32 cellular contexts compared by ENCODE assay signal in the genomic region with DNA sequence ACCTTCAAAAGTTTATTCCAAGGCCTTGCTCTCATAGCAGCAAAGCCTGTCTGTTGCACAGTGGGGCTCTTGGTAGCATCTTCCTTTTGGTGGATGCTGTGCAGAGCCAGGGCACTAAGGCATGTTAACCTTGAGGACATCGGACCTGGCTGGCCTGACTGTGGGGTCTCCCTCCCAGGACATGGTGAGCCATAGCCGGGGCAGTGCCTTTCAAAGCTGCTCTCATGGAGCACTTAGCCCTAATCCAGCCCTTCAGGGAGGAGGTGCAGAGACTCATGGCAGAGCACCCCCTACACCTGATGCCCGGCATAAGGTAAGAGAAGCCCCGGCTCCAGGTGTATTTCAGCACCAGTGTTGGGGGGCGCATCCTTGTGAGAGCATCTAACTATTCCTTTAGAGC.
"Had no signal": no experiment of that assay in that cellular context is flagged by ENCODE, and none has a peak within 500 bp of the region (broad histone marks: within the 10 kb centered on the region; RNA-seq: fewer than 3 reads in every experiment).

No MANE protein-coding gene starts in this region.

- H3K4me1 Mint-ChIP-seq: naive B cell; naive thymus-derived CD8-positive, alpha-beta T cell; nephron progenitor cell; neural crest cell; stimulated activated memory B cell treated with anti-CD40 and anti-IgM and Interleukin-4, amounts not matched to agents 10 μg/mL and 1 μg/mL and 100 μg/mL, for 72 hours; stimulated activated naive CD8-positive, alpha-beta T cell treated with anti-CD3 and anti-CD28 coated beads, Interleukin-15, amount 100 ng/mL, for 72 hours had no signal

- H3K4me3 ChIP-seq: pancreas, prostate gland, right lobe of liver, skin epidermis, smooth muscle cell, spleen, suprapubic skin, testis, tibial artery, transverse colon, upper lobe of right lung, uterus had no signal

- H3K27me3 ChIP-seq: neutrophil, pancreas, right lobe of liver, spleen, suprapubic skin, testis, tibial artery, transverse colon, upper lobe of right lung, uterus had no signal

- H3K4me1 ChIP-seq: pancreas, prostate gland, right lobe of liver, spleen, suprapubic skin, testis, tibial artery, transverse colon, upper lobe of right lung, uterus had no signal

- H3K36me3 ChIP-seq: neutrophil, pancreas, prostate gland, right lobe of liver, spleen, suprapubic skin, tibial artery, transverse colon, upper lobe of right lung, uterus had no signal

- H3K27ac Mint-ChIP-seq: naive B cell; naive thymus-derived CD8-positive, alpha-beta T cell; natural killer cell treated with Interleukin-12 subunit alpha and Interleukin-12 subunit beta and Interleukin-15 and Interleukin-18, amount 100 ng/mL, for 72 hours; nephron progenitor cell; stimulated activated memory B cell treated with anti-CD40 and anti-IgM and Interleukin-4, amounts not matched to agents 10 μg/mL and 1 μg/mL and 100 μg/mL, for 72 hours; stimulated activated naive CD8-positive, alpha-beta T cell treated with anti-CD3 and anti-CD28 coated beads, Interleukin-15, amount 100 ng/mL, for 72 hours; type B pancreatic cell had no signal

- H3K27me3 Mint-ChIP-seq: naive B cell; naive thymus-derived CD8-positive, alpha-beta T cell; natural killer cell treated with Interleukin-12 subunit alpha and Interleukin-12 subunit beta and Interleukin-15 and Interleukin-18, amount 100 ng/mL, for 72 hours; stimulated activated memory B cell treated with anti-CD40 and anti-IgM and Interleukin-4, amounts not matched to agents 10 μg/mL and 1 μg/mL and 100 μg/mL, for 72 hours; stimulated activated naive CD8-positive, alpha-beta T cell treated with anti-CD3 and anti-CD28 coated beads, Interleukin-15, amount 100 ng/mL, for 72 hours; type B pancreatic cell had no signal

- H3K9me3 ChIP-seq: neutrophil, pancreas, prostate gland, right lobe of liver, testis, uterus had no signal

- DNase-seq: naive B cell; naive thymus-derived CD8-positive, alpha-beta T cell; nephron progenitor cell; nucleus accumbens; pancreas; retina; right cardiac atrium; spleen; stimulated activated CD4-positive, alpha-beta T cell treated with anti-CD3 and anti-CD28 coated beads, Interleukin-12 subunit alpha, Interleukin-12 subunit beta, amount 100 ng/mL, for 4 hours; stimulated activated CD4-positive, alpha-beta T cell treated with anti-CD3 and anti-CD28 coated beads, Interleukin-1b, Interleukin-23, amount 100 ng/mL, for 48 hours; stimulated activated CD4-positive, alpha-beta T cell treated with anti-CD3 and anti-CD28 coated beads, Interleukin-4, amount 100 ng/mL, for 1 hour; stimulated activated CD4-positive, alpha-beta T cell treated with anti-CD3 and anti-CD28 coated beads, Interleukin-4, amount 100 ng/mL, for 4 hours; stimulated activated CD8-positive, alpha-beta memory T cell treated with anti-CD3 and anti-CD28 coated beads, Interleukin-4, amount 100 ng/mL, for 48 hours; stimulated activated naive CD4-positive, alpha-beta T cell; stimulated activated naive CD8-positive, alpha-beta T cell treated with anti-CD3 and anti-CD28 coated beads, Interleukin-15, amount 100 ng/mL, for 72 hours; stimulated activated naive CD8-positive, alpha-beta T cell treated with anti-CD3 and anti-CD28 coated beads, Interleukin-15, Interleukin-2, amounts not matched to agents 100 U/mL and 50 U/mL, for 24 hours; substantia nigra; testis; transverse colon; upper lobe of right lung; uterus had no signal

- H3K4me3 Mint-ChIP-seq: naive B cell; naive thymus-derived CD8-positive, alpha-beta T cell; natural killer cell treated with Interleukin-12 subunit alpha and Interleukin-12 subunit beta and Interleukin-15 and Interleukin-18, amount 100 ng/mL, for 72 hours; nephron progenitor cell; neural crest cell; stimulated activated memory B cell treated with anti-CD40 and anti-IgM and Interleukin-4, amounts not matched to agents 10 μg/mL and 1 μg/mL and 100 μg/mL, for 72 hours; stimulated activated naive CD8-positive, alpha-beta T cell treated with anti-CD3 and anti-CD28 coated beads, Interleukin-15, amount 100 ng/mL, for 72 hours; type B pancreatic cell had no signal

- ATAC-seq: naive thymus-derived CD8-positive, alpha-beta T cell; natural killer cell treated with Interleukin-12 subunit alpha and Interleukin-12 subunit beta and Interleukin-15 and Interleukin-18, amount 100 ng/mL, for 72 hours; pancreas; right cardiac atrium; right lobe of liver; stimulated activated memory B cell treated with anti-CD40 and anti-IgM and Interleukin-4, amounts not matched to agents 10 μg/mL and 1 μg/mL and 100 μg/mL, for 72 hours; stimulated activated naive CD8-positive, alpha-beta T cell treated with anti-CD3 and anti-CD28 coated beads, Interleukin-15, amount 100 ng/mL, for 72 hours; stimulated activated naive CD8-positive, alpha-beta T cell treated with anti-CD3 and anti-CD28 coated beads, Interleukin-15, Interleukin-2, amounts not matched to agents 100 U/mL and 50 U/mL, for 24 hours; upper lobe of right lung had no signal

- H3K9me3 Mint-ChIP-seq: natural killer cell treated with Interleukin-12 subunit alpha and Interleukin-12 subunit beta and Interleukin-15 and Interleukin-18, amount 100 ng/mL, for 72 hours; type B pancreatic cell had no signal

- H3K27ac ChIP-seq: neutrophil, pancreas, prostate gland, right lobe of liver, skin epidermis, spleen, suprapubic skin, testis, tibial artery, transverse colon, upper lobe of right lung, uterus had no signal

- H3K36me3 Mint-ChIP-seq: naive B cell; natural killer cell treated with Interleukin-12 subunit alpha and Interleukin-12 subunit beta and Interleukin-15 and Interleukin-18, amount 100 ng/mL, for 72 hours; stimulated activated memory B cell treated with anti-CD40 and anti-IgM and Interleukin-4, amounts not matched to agents 10 μg/mL and 1 μg/mL and 100 μg/mL, for 72 hours; type B pancreatic cell had no signal
